ENCODE assay signal across 26 cellular contexts in the genomic region with DNA sequence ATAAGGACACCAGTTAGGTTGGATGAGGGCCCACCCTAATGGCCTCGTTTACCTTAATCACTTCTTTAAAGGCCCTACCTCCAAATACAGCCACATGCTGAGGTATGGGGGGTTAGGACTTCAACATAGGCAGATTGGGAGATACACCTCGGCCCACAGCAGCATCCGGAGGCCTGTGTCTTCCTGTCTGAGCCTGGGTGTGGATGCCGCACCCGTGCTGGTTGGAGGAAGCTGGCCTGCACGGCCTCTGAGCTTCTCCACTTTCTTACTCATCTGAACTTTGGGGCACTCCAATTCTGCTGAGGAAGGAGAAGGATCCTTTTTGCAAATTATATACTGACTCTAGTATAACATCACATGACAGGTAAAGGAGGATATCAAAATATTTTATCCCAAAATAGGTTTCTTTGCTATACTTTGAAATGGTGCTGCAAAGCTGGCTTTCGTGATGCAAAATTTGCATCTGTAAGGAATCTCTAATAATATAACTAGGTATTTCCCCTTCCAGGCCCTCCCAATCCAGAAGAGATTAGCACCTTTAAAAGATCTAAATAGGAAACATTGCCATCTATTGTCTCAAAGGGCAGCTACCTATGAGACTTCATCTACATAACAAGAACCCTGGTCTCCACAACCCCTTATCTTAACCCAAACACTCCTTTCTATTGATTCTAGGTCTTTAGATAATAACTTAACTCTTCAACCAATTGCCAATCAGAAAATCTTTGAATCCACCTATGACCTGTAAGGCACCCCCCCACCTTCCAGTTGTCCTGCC.
"Had no signal": no experiment of that assay in that cellular context is flagged by ENCODE, and none has a peak within 500 bp of the region (broad histone marks: within the 10 kb centered on the region; RNA-seq: fewer than 3 reads in every experiment).

No MANE protein-coding gene starts in this region.

- H3K27me3 ChIP-seq: body of pancreas, cardiac muscle cell, testis, vagina had no signal

- H3K4me1 ChIP-seq: body of pancreas, sigmoid colon, testis, vagina had no signal

- DNase-seq: activated CD4-positive, alpha-beta T cell treated with anti-CD3 and anti-CD28 coated beads, Interleukin-2, amount 10 ng/mL, durations not matched to agents 7 days and 5 days; activated CD4-positive, CD25-positive, alpha-beta regulatory T cell treated with anti-CD3 and anti-CD28 coated beads, Interleukin-2, amount 50 U/mL, for 72 hours; activated CD8-positive, alpha-beta memory T cell treated with anti-CD3 and anti-CD28 coated beads, Interleukin-2, amount 10 ng/mL, durations not matched to agents 7 days and 5 days; activated CD8-positive, alpha-beta T cell treated with anti-CD3 and anti-CD28 coated beads for 36 hours; activated gamma-delta T cell; activated T-cell treated with anti-CD3 and anti-CD28 coated beads for 4 hours; anterior cingulate cortex; body of pancreas; cortex of kidney; foreskin fibroblast; lower lobe of right lung; natural killer cell; retina; sigmoid colon; stimulated activated CD4-positive, alpha-beta T cell treated with anti-CD3 and anti-CD28 coated beads, Interleukin-15, amount 100 ng/mL, for 24 hours; stimulated activated naive B cell treated with anti-CD40 and anti-IgM and Interleukin-4, amounts not matched to agents 10 μg/mL and 1 μg/mL and 100 μg/mL, for 72 hours; testis; trophoblast cell had no signal

- H3K36me3 ChIP-seq: cardiac muscle cell, lower lobe of right lung, sigmoid colon, vagina had no signal

- H3K9me3 ChIP-seq: body of pancreas, lower lobe of right lung, sigmoid colon, testis, vagina had no signal

- H3K4me1 Mint-ChIP-seq: activated CD4-positive, alpha-beta T cell treated with anti-CD3 and anti-CD28 coated beads, Interleukin-2, amount 10 ng/mL, durations not matched to agents 7 days and 5 days; activated CD8-positive, alpha-beta memory T cell treated with anti-CD3 and anti-CD28 coated beads, Interleukin-2, amount 10 ng/mL, durations not matched to agents 7 days and 5 days; activated naive CD4-positive, alpha-beta T cell treated with anti-CD3 and anti-CD28 coated beads, Interleukin-2, amount 50 U/mL, for 24 hours; natural killer cell; stimulated activated naive B cell treated with anti-CD40 and anti-IgM and Interleukin-4, amounts not matched to agents 10 μg/mL and 1 μg/mL and 100 μg/mL, for 72 hours had no signal

- H3K9me3 Mint-ChIP-seq: activated CD4-positive, alpha-beta T cell treated with anti-CD3 and anti-CD28 coated beads, Interleukin-2, amount 10 ng/mL, durations not matched to agents 7 days and 5 days; activated CD8-positive, alpha-beta T cell treated with anti-CD3 and anti-CD28 coated beads for 36 hours; activated naive CD4-positive, alpha-beta T cell treated with anti-CD3 and anti-CD28 coated beads, Interleukin-2, amount 50 U/mL, for 24 hours; natural killer cell; stimulated activated naive B cell treated with anti-CD40 and anti-IgM and Interleukin-4, amounts not matched to agents 10 μg/mL and 1 μg/mL and 100 μg/mL, for 72 hours; T-helper 2 cell treated with Interferon-gamma antibody and Interleukin-4, amounts not matched to agents 5 μg/mL and 100 μg/mL, for 36 hours had no signal

- ATAC-seq: activated CD8-positive, alpha-beta memory T cell treated with anti-CD3 and anti-CD28 coated beads, Interleukin-2, amount 10 ng/mL, durations not matched to agents 7 days and 5 days; activated CD8-positive, alpha-beta T cell treated with anti-CD3 and anti-CD28 coated beads for 36 hours; body of pancreas; left lobe of liver; lower lobe of right lung; stimulated activated naive B cell treated with anti-CD40 and anti-IgM and Interleukin-4, amounts not matched to agents 10 μg/mL and 1 μg/mL and 100 μg/mL, for 72 hours had no signal

- H3K4me3 Mint-ChIP-seq: activated CD4-positive, alpha-beta T cell treated with anti-CD3 and anti-CD28 coated beads, Interleukin-2, amount 10 ng/mL, durations not matched to agents 7 days and 5 days; activated CD8-positive, alpha-beta memory T cell treated with anti-CD3 and anti-CD28 coated beads, Interleukin-2, amount 10 ng/mL, durations not matched to agents 7 days and 5 days; activated CD8-positive, alpha-beta T cell treated with anti-CD3 and anti-CD28 coated beads for 36 hours; activated naive CD4-positive, alpha-beta T cell treated with anti-CD3 and anti-CD28 coated beads, Interleukin-2, amount 50 U/mL, for 24 hours; natural killer cell; stimulated activated naive B cell treated with anti-CD40 and anti-IgM and Interleukin-4, amounts not matched to agents 10 μg/mL and 1 μg/mL and 100 μg/mL, for 72 hours; T-helper 2 cell treated with Interferon-gamma antibody and Interleukin-4, amounts not matched to agents 5 μg/mL and 100 μg/mL, for 36 hours had no signal

- H3K36me3 Mint-ChIP-seq: activated CD8-positive, alpha-beta memory T cell treated with anti-CD3 and anti-CD28 coated beads, Interleukin-2, amount 10 ng/mL, durations not matched to agents 7 days and 5 days; activated naive CD4-positive, alpha-beta T cell treated with anti-CD3 and anti-CD28 coated beads, Interleukin-2, amount 50 U/mL, for 24 hours; natural killer cell; stimulated activated naive B cell treated with anti-CD40 and anti-IgM and Interleukin-4, amounts not matched to agents 10 μg/mL and 1 μg/mL and 100 μg/mL, for 72 hours had no signal

- H3K27ac ChIP-seq: body of pancreas, cardiac muscle cell, lower lobe of right lung, sigmoid colon, testis, vagina, VCaP had no signal

- H3K4me3 ChIP-seq: body of pancreas, cardiac muscle cell, lower lobe of right lung, sigmoid colon, smooth muscle cell, testis, vagina had no signal

- H3K27ac Mint-ChIP-seq: activated CD4-positive, alpha-beta T cell treated with anti-CD3 and anti-CD28 coated beads, Interleukin-2, amount 10 ng/mL, durations not matched to agents 7 days and 5 days; activated CD8-positive, alpha-beta memory T cell treated with anti-CD3 and anti-CD28 coated beads, Interleukin-2, amount 10 ng/mL, durations not matched to agents 7 days and 5 days; activated CD8-positive, alpha-beta T cell treated with anti-CD3 and anti-CD28 coated beads for 36 hours; activated naive CD4-positive, alpha-beta T cell treated with anti-CD3 and anti-CD28 coated beads, Interleukin-2, amount 50 U/mL, for 24 hours; natural killer cell; progenitor cell of endocrine pancreas; stimulated activated naive B cell treated with anti-CD40 and anti-IgM and Interleukin-4, amounts not matched to agents 10 μg/mL and 1 μg/mL and 100 μg/mL, for 72 hours; T-helper 2 cell treated with Interferon-gamma antibody and Interleukin-4, amounts not matched to agents 5 μg/mL and 100 μg/mL, for 36 hours had no signal
